In the genomic region with DNA sequence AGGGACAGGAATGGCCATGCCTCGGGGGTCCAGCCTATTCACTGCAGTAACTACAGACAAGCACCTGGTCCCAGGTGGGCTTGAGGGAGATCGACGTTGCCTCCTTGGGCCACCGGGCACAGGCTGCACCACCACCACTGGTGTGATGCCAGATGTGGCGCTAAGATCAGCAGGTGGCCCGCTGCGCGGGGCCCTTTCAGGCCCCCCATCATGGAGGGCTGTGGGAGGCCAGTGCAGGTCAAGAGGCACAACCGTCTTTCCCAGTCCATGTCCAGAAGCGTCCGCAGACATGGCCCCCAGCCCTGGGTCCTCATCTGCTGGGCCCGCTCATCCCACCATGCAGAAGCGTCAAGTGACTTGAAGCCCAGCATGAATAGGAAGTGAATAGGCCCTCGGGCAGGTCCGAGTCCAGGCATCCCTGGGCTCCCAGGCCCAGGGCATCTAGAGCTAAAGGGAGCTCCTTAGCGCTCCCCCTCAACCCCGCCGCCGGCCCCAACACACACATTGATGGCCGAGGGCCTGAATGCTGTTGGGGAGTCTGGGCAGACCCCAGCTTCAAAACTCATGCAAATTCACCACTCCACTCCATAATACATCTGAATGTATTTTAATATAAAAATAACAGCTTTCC, we compare ENCODE assay signal across 28 cellular contexts. TPM values are rescaled to one million over a fixed set of nuclear protein-coding genes. Genes with fewer than 3 reads are reported as not detected.
"Had no signal": no experiment of that assay in that cellular context is flagged by ENCODE, and none has a peak within 500 bp of the region (broad histone marks: within the 10 kb centered on the region; RNA-seq: fewer than 3 reads in every experiment).

No MANE protein-coding gene starts in this region.

- H3K4me3 Mint-ChIP-seq: activated CD4-positive, alpha-beta T cell treated with anti-CD3 and anti-CD28 coated beads, Interleukin-2, amount 10 ng/mL, durations not matched to agents 24 days and 14 days; activated CD8-positive, alpha-beta T cell treated with anti-CD3 and anti-CD28 coated beads for 36 hours; activated naive CD4-positive, alpha-beta T cell treated with anti-CD3 and anti-CD28 coated beads, Interleukin-2, amount 10 ng/mL, durations not matched to agents 7 days and 5 days; activated naive CD8-positive, alpha-beta T cell; activated naive CD8-positive, alpha-beta T cell treated with anti-CD3 and anti-CD28 coated beads, Interleukin-2, amount 50 U/mL, for 24 hours; activated T-cell treated with anti-CD3 and anti-CD28 coated beads, Interleukin-2, amount 50 U/mL, for 72 hours; activated T-helper 17 cell treated with anti-CD3 and anti-CD28 coated beads, Interleukin-2, amount 50 U/mL, for 72 hours; brain; T-helper 2 cell treated with Interferon-gamma antibody and Interleukin-4, amounts not matched to agents 5 μg/mL and 100 μg/mL, for 36 hours had no signal

- H3K36me3 Mint-ChIP-seq: activated naive CD4-positive, alpha-beta T cell treated with anti-CD3 and anti-CD28 coated beads, Interleukin-2, amount 10 ng/mL, durations not matched to agents 7 days and 5 days; activated naive CD8-positive, alpha-beta T cell; brain had no signal

- ATAC-seq: activated CD8-positive, alpha-beta T cell treated with anti-CD3 and anti-CD28 coated beads for 36 hours; activated naive CD8-positive, alpha-beta T cell treated with anti-CD3 and anti-CD28 coated beads, Interleukin-2, amount 50 U/mL, for 24 hours; activated T-cell treated with anti-CD3 and anti-CD28 coated beads, Interleukin-2, amount 50 U/mL, for 72 hours; activated T-helper 17 cell treated with anti-CD3 and anti-CD28 coated beads, Interleukin-2, amount 50 U/mL, for 72 hours had no signal

- DNase-seq: activated CD4-positive, alpha-beta T cell treated with anti-CD3 and anti-CD28 coated beads, Interleukin-2, amount 10 ng/mL, durations not matched to agents 24 days and 14 days; activated CD4-positive, alpha-beta T cell treated with anti-CD3 and anti-CD28 coated beads, Interleukin-2, amount 50 U/mL, for 4 hours; activated CD8-positive, alpha-beta T cell treated with anti-CD3 and anti-CD28 coated beads for 36 hours; activated gamma-delta T cell treated with Interleukin-2 at 50 U/mL for 16 hours; activated naive CD4-positive, alpha-beta T cell treated with anti-CD3 and anti-CD28 coated beads, Interleukin-2, amount 10 ng/mL, durations not matched to agents 7 days and 5 days; activated naive CD8-positive, alpha-beta T cell treated with anti-CD3 and anti-CD28 coated beads, Interleukin-2, amount 50 U/mL, for 24 hours; activated T-cell treated with anti-CD3 and anti-CD28 coated beads, Interleukin-2, amount 50 U/mL, for 1 hour; activated T-cell treated with anti-CD3 and anti-CD28 coated beads, Interleukin-2, amount 50 U/mL, for 72 hours; anterior cingulate cortex; caudate nucleus; Kasumi-1; KG1; MG63; NCI-H1092; NCI-H1436 treated with DMSO at 0.1 percent for 48 hours; NCI-H2029; NCI-H345; NCI-H524 treated with DMSO at 0.1 percent for 48 hours; NCI-H748 treated with DMSO at 0.1 percent for 48 hours; NK-92 treated with Interleukin-12 subunit alpha and Interleukin-12 subunit beta, amount 100 ng/mL, for 24 hours; PC-9; Right ventricle myocardium superior; SW 1271 had no signal

- H3K9me3 Mint-ChIP-seq: activated CD4-positive, alpha-beta T cell treated with anti-CD3 and anti-CD28 coated beads, Interleukin-2, amount 10 ng/mL, durations not matched to agents 24 days and 14 days; activated CD8-positive, alpha-beta T cell treated with anti-CD3 and anti-CD28 coated beads for 36 hours; activated naive CD4-positive, alpha-beta T cell treated with anti-CD3 and anti-CD28 coated beads, Interleukin-2, amount 10 ng/mL, durations not matched to agents 7 days and 5 days; activated naive CD8-positive, alpha-beta T cell treated with anti-CD3 and anti-CD28 coated beads, Interleukin-2, amount 50 U/mL, for 24 hours; activated T-cell treated with anti-CD3 and anti-CD28 coated beads, Interleukin-2, amount 50 U/mL, for 72 hours; activated T-helper 17 cell treated with anti-CD3 and anti-CD28 coated beads, Interleukin-2, amount 50 U/mL, for 72 hours; brain; T-helper 2 cell treated with Interferon-gamma antibody and Interleukin-4, amounts not matched to agents 5 μg/mL and 100 μg/mL, for 36 hours had no signal

- H3K4me3 ChIP-seq: MG63, PC-9 had no signal

- H3K9me3 ChIP-seq: MG63 had no signal

- H3K27me3 Mint-ChIP-seq: activated CD4-positive, alpha-beta T cell treated with anti-CD3 and anti-CD28 coated beads, Interleukin-2, amount 10 ng/mL, durations not matched to agents 24 days and 14 days; activated CD8-positive, alpha-beta T cell treated with anti-CD3 and anti-CD28 coated beads for 36 hours; activated naive CD8-positive, alpha-beta T cell; activated T-helper 17 cell treated with anti-CD3 and anti-CD28 coated beads, Interleukin-2, amount 50 U/mL, for 72 hours; brain had no signal

- H3K36me3 ChIP-seq: MG63 had no signal

- H3K27me3 ChIP-seq: MG63 had no signal

- H3K27ac Mint-ChIP-seq: activated CD4-positive, alpha-beta T cell treated with anti-CD3 and anti-CD28 coated beads, Interleukin-2, amount 10 ng/mL, durations not matched to agents 24 days and 14 days; activated CD8-positive, alpha-beta T cell treated with anti-CD3 and anti-CD28 coated beads for 36 hours; activated naive CD4-positive, alpha-beta T cell treated with anti-CD3 and anti-CD28 coated beads, Interleukin-2, amount 10 ng/mL, durations not matched to agents 7 days and 5 days; activated naive CD8-positive, alpha-beta T cell; activated naive CD8-positive, alpha-beta T cell treated with anti-CD3 and anti-CD28 coated beads, Interleukin-2, amount 50 U/mL, for 24 hours; activated T-cell treated with anti-CD3 and anti-CD28 coated beads, Interleukin-2, amount 50 U/mL, for 72 hours; activated T-helper 17 cell treated with anti-CD3 and anti-CD28 coated beads, Interleukin-2, amount 50 U/mL, for 72 hours; T-helper 2 cell treated with Interferon-gamma antibody and Interleukin-4, amounts not matched to agents 5 μg/mL and 100 μg/mL, for 36 hours had no signal

- H3K27ac ChIP-seq: PC-9 had no signal

RNA-seq across cellular contexts. Expression of a gene that starts 44.3 kb away (rescaled TPM):
- total RNA-seq: activated CD8-positive, alpha-beta memory T cell treated with anti-CD3 and anti-CD28 coated beads for 36 hours; activated CD8-positive, alpha-beta T cell treated with anti-CD3 and anti-CD28 coated beads for 36 hours; activated T-helper 17 cell treated with anti-CD3 and anti-CD28 coated beads, Interleukin-2, amount 50 U/mL, for 72 hours had no signal
